ENCODE assay signal across 5 cellular contexts in genomic region chrX:52603156-52603555, GRCh38. TPM values are rescaled to one million over a fixed set of nuclear protein-coding genes. Genes with fewer than 3 reads are reported as not detected.
"Had no signal": no experiment of that assay in that cellular context is flagged by ENCODE, and none has a peak within 500 bp of the region (broad histone marks: within the 10 kb centered on the region; RNA-seq: fewer than 3 reads in every experiment).

No MANE protein-coding gene starts in this region.

RNA-seq across cellular contexts. Expression of gene SSX7, which starts 51.5 kb away (rescaled TPM):
- total RNA-seq: GM23338, H1, H9, HepG2, HT1080 had no signal
